In the genomic region with DNA sequence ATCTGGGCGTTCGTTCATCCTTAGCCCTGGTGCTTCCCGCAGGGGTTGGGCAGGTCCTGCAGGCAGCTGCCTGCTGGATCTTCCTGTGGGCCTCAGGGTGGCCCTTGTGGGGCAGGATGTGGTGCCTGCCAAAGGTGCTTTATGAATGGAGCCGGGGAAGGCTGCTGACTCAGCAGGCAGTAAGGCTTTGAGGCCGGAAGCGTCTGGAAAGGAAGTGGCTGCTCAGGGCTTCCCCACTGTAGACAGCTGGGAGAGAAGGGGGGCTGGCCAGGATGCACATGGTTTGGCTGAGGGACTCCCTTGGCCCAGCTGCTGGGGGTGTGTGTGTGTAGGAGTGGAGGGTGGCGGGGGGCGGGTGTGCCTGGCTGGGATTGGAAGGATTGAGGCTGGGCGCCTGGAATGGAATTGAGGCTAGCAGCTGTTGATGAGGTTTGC, we compare ENCODE assay signal across 8 cellular contexts. TPM values are rescaled to one million over a fixed set of nuclear protein-coding genes. Genes with fewer than 3 reads are reported as not detected.
A peak's percentile ranks its signal among the peaks of the same experiment; 100 is the strongest.
DNase-seq lines count a peak whose midpoint lies in the region; ATAC-seq and TF ChIP-seq lines count a peak whose summit lies in the region.

No MANE protein-coding gene starts in this region.

- H3K27me3 ChIP-seq in GM23338 (ENCODE audit: insufficient read depth) (no peaks in the 10 kb centered on the region), mammary epithelial cell (ENCODE audit: insufficient read depth, low read length) (no peaks in the 10 kb centered on the region), kidney epithelial cell (ENCODE audit: control insufficient read depth, insufficient read depth, low read length) (no peaks in the 10 kb centered on the region)

- H3K4me3 ChIP-seq in GM23338: no peak overlapping the region
- no peak overlapping the region for H3K4me3 ChIP-seq in mammary epithelial cell (replicated peaks in 1 of 3; ENCODE audit: insufficient read depth in 1 of 3, low read depth in 2 of 3, low read length in 3 of 3)
- no peak overlapping the region for H3K4me3 ChIP-seq in kidney epithelial cell (ENCODE audit: low read depth, low read length)

- no peak overlapping the region for H3K9ac ChIP-seq in mammary epithelial cell (ENCODE audit: insufficient read depth, low read length)

- in situ Hi-C loops in mammary epithelial cell (cut with MboI; ENCODE audit: low sequenced_read_pairs in 2 of 2): loop anchor here in 1 of 2 donors (5.0 to 25.0 kb wide), 3 partner anchors 60 to 385 kb away; no protein-coding TSS in a partner anchor

- BruUV-seq in mammary epithelial cell (replicated peaks; lab: Mats Ljungman, UMichigan): no TSS peak

- no peak overlapping the region for H2AFZ ChIP-seq in GM23338
- no peak overlapping the region for H2AFZ ChIP-seq in mammary epithelial cell (ENCODE audit: low read depth, low read length)

- H3K9me2 ChIP-seq in GM23338 (ENCODE audit: insufficient read depth): no peaks in the 10 kb centered on the region

- peak overlapping the region; percentile 2; the same call in 1 of the 3 replicates for H3K4me3 Mint-ChIP-seq in GM23338

- intact Hi-C loops in mammary epithelial cell (cut with micrococcal nuclease): loop anchor here (5.0 kb wide), 1 partner anchor 120 kb away; no protein-coding TSS in a partner anchor

- ATAC-seq in GM23338 (peak; percentile 61), GM19328 (IDR thresholded peaks at IDR 0.05; ENCODE audit: unreplicated experiment) (no peak)

- H3F3A ChIP-seq in GM23338 (replicated peaks; ENCODE audit: low read depth): 0 out of 2 replicates have a peak, but pooled peaks cover 5% of the 10 kb centered on the region

- dilution Hi-C loops in mammary epithelial cell (cut with HindIII; ENCODE audit: low sequenced_read_pairs): loop anchor here (5.0 kb wide), 3 partner anchors 65 to 125 kb away; a partner anchor contains a TSS

- peaks cover 66% of the 10 kb centered on the region for H3K4me1 Mint-ChIP-seq in GM23338

- peak overlapping the region; percentile 86; the same call in 1 of the 2 replicates for H3K27ac ChIP-seq in GM23338 (ENCODE audit: low read depth)
- H3K27ac ChIP-seq in mammary epithelial cell (ENCODE audit: insufficient read depth, low read depth, low read length): no peak overlapping the region

- peaks cover 89% of the 10 kb centered on the region for H3K79me2 ChIP-seq in GM23338 (replicated peaks; ENCODE audit: insufficient read depth)
- peaks cover 93% of the 10 kb centered on the region for H3K79me2 ChIP-seq in mammary epithelial cell (ENCODE audit: insufficient read depth, low read length)

- no peaks in the 10 kb centered on the region for H3K9me3 Mint-ChIP-seq in GM23338

- CTCF ChIA-PET in mammary epithelial cell (lab: Charles Lee; ENCODE audit: low non-redundant PET): interaction anchor here (0.7 to 1.0 kb wide), 2 partner anchors 61 to 391 kb away, joined by 3 to 16 read pairs; no protein-coding TSS in a partner anchor

- DNase-seq in DMS 273 treated with DMSO at 0.1 percent for 48 hours (lab: John Stamatoyannopoulos, UW): peak; percentile 81
- peak; percentile 80 for DNase-seq in GM23338 (ENCODE audit: low spot score)
- DNase-seq in NCI-H1694 (lab: John Stamatoyannopoulos, UW): peak; percentile 80
- DNase-seq in activated CD4-positive, CD25-positive, alpha-beta regulatory T cell treated with anti-CD3 and anti-CD28 coated beads, Interleukin-2, amount 50 U/mL, for 16 hours (ENCODE audit: low read depth, low spot score): peak; percentile 29
- peak; percentile 94 for DNase-seq in mammary epithelial cell
- peak; percentile 80 for DNase-seq in kidney epithelial cell (ENCODE audit: low read depth)
- peak; percentile 37 to 40 for DNase-seq in stimulated activated CD4-positive, alpha-beta T cell treated with anti-CD3 and anti-CD28 coated beads, Interleukin-1b, Interleukin-23, amount 100 ng/mL, for 1 hour (ENCODE audit: low read depth in 2 of 2)

- H3K4me1 ChIP-seq in GM23338 (ENCODE audit: insufficient read depth) (peaks cover 40% of the 10 kb centered on the region), mammary epithelial cell (ENCODE audit: insufficient read depth, low read length) (peaks cover 30% of the 10 kb centered on the region)

- H4K20me1 ChIP-seq in GM23338 (replicated peaks; ENCODE audit: insufficient read depth) (peaks cover 41% of the 10 kb centered on the region), mammary epithelial cell (ENCODE audit: insufficient read depth, low read length) (peaks cover 2% of the 10 kb centered on the region)

- WGBS in mammary epithelial cell (ENCODE audit: low coverage, missing lambda C conversion rate): 20% methylated on average over 5 of the region's 9 CpGs

- no peaks in the 10 kb centered on the region for H3K9me3 ChIP-seq in mammary epithelial cell (replicated peaks; ENCODE audit: insufficient read depth, low read length)

- peaks cover 17% of the 10 kb centered on the region for H3K36me3 Mint-ChIP-seq in GM23338 (ENCODE audit: low read depth)

- TF ChIP-seq CTCF in GM23338 (conservative IDR thresholded peaks at IDR 0.05; ENCODE audit: low read depth in 2 of 2) (no peak), mammary epithelial cell (conservative IDR thresholded peaks at IDR 0.05 in 1 of 2, IDR thresholded peaks at IDR 0.05 in 1 of 2; ENCODE audit: extremely low read depth in 1 of 2, insufficient read depth in 1 of 2, low read depth in 1 of 2, low read length in 2 of 2) (no peak), kidney epithelial cell (IDR thresholded peaks at IDR 0.05; ENCODE audit: insufficient read depth, low read length, poor library complexity, severe bottlenecking) (no peak)

- peak overlapping the region; percentile 91 for H3K27ac Mint-ChIP-seq in GM23338

- H3K4me2 ChIP-seq in GM23338: peak overlapping the region; percentile 68
- H3K4me2 ChIP-seq in mammary epithelial cell (ENCODE audit: insufficient read depth, low read depth, low read length): peak overlapping the region; percentile 65

- H3K27me3 Mint-ChIP-seq in GM23338 (ENCODE audit: insufficient read depth, low read depth, poor library complexity): peaks cover 13% of the 10 kb centered on the region

- H3K36me3 ChIP-seq in GM23338 (ENCODE audit: insufficient read depth): no peaks in the 10 kb centered on the region
- H3K36me3 ChIP-seq in mammary epithelial cell (ENCODE audit: insufficient read depth, low read length): peaks cover 3% of the 10 kb centered on the region
- no peaks in the 10 kb centered on the region for H3K36me3 ChIP-seq in kidney epithelial cell (ENCODE audit: control insufficient read depth, insufficient read depth, low read length)

TF ChIP-seq in GM23338, 12 proteins besides CTCF, POLR2A, EP300 and RAD21 (continues in another document):
- TF ChIP-seq JUNB (IDR thresholded peaks at IDR 0.05; ENCODE audit: unreplicated experiment) (no peak), EZH2phosphoT487 (IDR thresholded peaks at IDR 0.05; ENCODE audit: unreplicated experiment) (no peak), CREB1 (CRISPR knock-in tag; IDR thresholded peaks at IDR 0.05; ENCODE audit: low read depth) (no peak), POLR2AphosphoS5 (IDR thresholded peaks at IDR 0.05; ENCODE audit: low read depth) (no peak), NANOG (IDR thresholded peaks at IDR 0.05; ENCODE audit: borderline replicate concordance) (no peak), STAT1 (IDR thresholded peaks at IDR 0.05; ENCODE audit: unreplicated experiment) (no peak), EZH2 (IDR thresholded peaks at IDR 0.05; ENCODE audit: low read depth, unreplicated experiment) (no peak)
- TF ChIP-seq, protein P1, sequence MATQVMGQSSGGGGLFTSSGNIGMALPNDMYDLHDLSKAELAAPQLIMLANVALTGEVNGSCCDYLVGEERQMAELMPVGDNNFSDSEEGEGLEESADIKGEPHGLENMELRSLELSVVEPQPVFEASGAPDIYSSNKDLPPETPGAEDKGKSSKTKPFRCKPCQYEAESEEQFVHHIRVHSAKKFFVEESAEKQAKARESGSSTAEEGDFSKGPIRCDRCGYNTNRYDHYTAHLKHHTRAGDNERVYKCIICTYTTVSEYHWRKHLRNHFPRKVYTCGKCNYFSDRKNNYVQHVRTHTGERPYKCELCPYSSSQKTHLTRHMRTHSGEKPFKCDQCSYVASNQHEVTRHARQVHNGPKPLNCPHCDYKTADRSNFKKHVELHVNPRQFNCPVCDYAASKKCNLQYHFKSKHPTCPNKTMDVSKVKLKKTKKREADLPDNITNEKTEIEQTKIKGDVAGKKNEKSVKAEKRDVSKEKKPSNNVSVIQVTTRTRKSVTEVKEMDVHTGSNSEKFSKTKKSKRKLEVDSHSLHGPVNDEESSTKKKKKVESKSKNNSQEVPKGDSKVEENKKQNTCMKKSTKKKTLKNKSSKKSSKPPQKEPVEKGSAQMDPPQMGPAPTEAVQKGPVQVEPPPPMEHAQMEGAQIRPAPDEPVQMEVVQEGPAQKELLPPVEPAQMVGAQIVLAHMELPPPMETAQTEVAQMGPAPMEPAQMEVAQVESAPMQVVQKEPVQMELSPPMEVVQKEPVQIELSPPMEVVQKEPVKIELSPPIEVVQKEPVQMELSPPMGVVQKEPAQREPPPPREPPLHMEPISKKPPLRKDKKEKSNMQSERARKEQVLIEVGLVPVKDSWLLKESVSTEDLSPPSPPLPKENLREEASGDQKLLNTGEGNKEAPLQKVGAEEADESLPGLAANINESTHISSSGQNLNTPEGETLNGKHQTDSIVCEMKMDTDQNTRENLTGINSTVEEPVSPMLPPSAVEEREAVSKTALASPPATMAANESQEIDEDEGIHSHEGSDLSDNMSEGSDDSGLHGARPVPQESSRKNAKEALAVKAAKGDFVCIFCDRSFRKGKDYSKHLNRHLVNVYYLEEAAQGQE (IDR thresholded peaks at IDR 0.05; ENCODE audit: unreplicated experiment): no peak
- TF ChIP-seq, protein P2, sequence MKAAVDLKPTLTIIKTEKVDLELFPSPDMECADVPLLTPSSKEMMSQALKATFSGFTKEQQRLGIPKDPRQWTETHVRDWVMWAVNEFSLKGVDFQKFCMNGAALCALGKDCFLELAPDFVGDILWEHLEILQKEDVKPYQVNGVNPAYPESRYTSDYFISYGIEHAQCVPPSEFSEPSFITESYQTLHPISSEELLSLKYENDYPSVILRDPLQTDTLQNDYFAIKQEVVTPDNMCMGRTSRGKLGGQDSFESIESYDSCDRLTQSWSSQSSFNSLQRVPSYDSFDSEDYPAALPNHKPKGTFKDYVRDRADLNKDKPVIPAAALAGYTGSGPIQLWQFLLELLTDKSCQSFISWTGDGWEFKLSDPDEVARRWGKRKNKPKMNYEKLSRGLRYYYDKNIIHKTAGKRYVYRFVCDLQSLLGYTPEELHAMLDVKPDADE (IDR thresholded peaks at IDR 0.05): no peak

RNA-seq across cellular contexts. Expression of a gene that starts 12.9 kb away (rescaled TPM):
- 131 and 158 TPM in 2 replicates for total RNA-seq in GM23338 (2014; rRNA removed; shearing (Covaris generic))
- polyA plus RNA-seq in GM23338 (2016; fragmentation: Nextera tagmentation; extraction: Ambion mirVana) (58.3 and 60.9 TPM in 2 replicates), mammary epithelial cell (128 TPM)
- total RNA-seq in mammary epithelial cell (100 to 1,000 TPM in 1 of 2 donors, 10 to 100 TPM in 1; 50.5 to 110 TPM), kidney epithelial cell (153 and 166 TPM in 2 replicates)
- polyA minus RNA-seq in mammary epithelial cell: 224 TPM

RNA-seq across cellular contexts. Expression of a gene that starts 56.1 kb away (rescaled TPM):
- total RNA-seq in GM23338 (2014; rRNA removed; shearing (Covaris generic)): 4.5 and 14.2 TPM in 2 replicates
- 0.10 and 0.18 TPM in 2 replicates for polyA plus RNA-seq in GM23338 (2016; fragmentation: Nextera tagmentation; extraction: Ambion mirVana)
- 1 to 10 TPM in 1 of 2 donors, under 1 TPM in 1; 0.33 to 1.3 TPM for total RNA-seq in mammary epithelial cell
- polyA plus RNA-seq in mammary epithelial cell: 0.03 TPM
- polyA minus RNA-seq in mammary epithelial cell: not detected
- total RNA-seq in kidney epithelial cell: 1.3 and 3.1 TPM in 2 replicates

Comparison
In these comparisons a context has a peak if more than half of its experiments do, and no peak if none do; other contexts are left out.
1. DNase-seq: peak in every context shown above with its lines; median percentile 94 in mammary epithelial cell; 81 in DMS 273 treated with DMSO at 0.1 percent for 48 hours; 80 in GM23338; 80 in NCI-H1694; 80 in kidney epithelial cell; 38 in stimulated activated CD4-positive, alpha-beta T cell treated with anti-CD3 and anti-CD28 coated beads, Interleukin-1b, Interleukin-23, amount 100 ng/mL, for 1 hour; 29 in activated CD4-positive, CD25-positive, alpha-beta regulatory T cell treated with anti-CD3 and anti-CD28 coated beads, Interleukin-2, amount 50 U/mL, for 16 hours.